In genomic region chr3:52831500-52832301, GRCh38 we compare ENCODE assay signal across 8 cellular contexts. TPM values are rescaled to one million over a fixed set of nuclear protein-coding genes. Genes with fewer than 3 reads are reported as not detected.
DNase-seq lines count a peak whose midpoint lies in the region; ATAC-seq lines count a peak whose summit lies in the region.

No MANE protein-coding gene starts in this region.

- H3K27me3 Mint-ChIP-seq in central memory CD8-positive, alpha-beta T cell: no peaks in the 10 kb centered on the region
- H3K27me3 Mint-ChIP-seq in activated naive CD4-positive, alpha-beta T cell treated with anti-CD3 and anti-CD28 coated beads, Interleukin-2, amount 10 ng/mL, durations not matched to agents 7 days and 5 days: no peaks in the 10 kb centered on the region

- H3K27me3 ChIP-seq in BLaER1 (no peaks in the 10 kb centered on the region), mesenchymal stem cell (ENCODE audit: control insufficient read depth in 1 of 2, insufficient read depth in 1 of 2, low read length in 2 of 2) (peaks cover 0 to 12% of the 10 kb centered on the region in 2 experiments)

- no peak overlapping the region for H2AK5ac ChIP-seq in mesenchymal stem cell (ENCODE audit: low read length, severe bottlenecking)

- H3K4me1 ChIP-seq in BLaER1: peaks cover 65% of the 10 kb centered on the region
- peaks cover 53% of the 10 kb centered on the region for H3K4me1 ChIP-seq in mesenchymal stem cell (ENCODE audit: control insufficient read depth, insufficient read depth, low read depth, low read length)

- peaks cover 11% of the 10 kb centered on the region for H3K36me3 Mint-ChIP-seq in central memory CD8-positive, alpha-beta T cell (ENCODE audit: insufficient read depth)
- H3K36me3 Mint-ChIP-seq in activated naive CD4-positive, alpha-beta T cell treated with anti-CD3 and anti-CD28 coated beads, Interleukin-2, amount 10 ng/mL, durations not matched to agents 7 days and 5 days: no peaks in the 10 kb centered on the region

- no peaks in the 10 kb centered on the region for H3K79me1 ChIP-seq in mesenchymal stem cell (replicated peaks; ENCODE audit: low read length, poor library complexity, severe bottlenecking)

- CTCF ChIA-PET in activated naive CD4-positive, alpha-beta T cell treated with anti-CD3 and anti-CD28 coated beads, Interleukin-2, amount 10 ng/mL, durations not matched to agents 7 days and 5 days (lab: Charles Lee): interaction anchor here (1.1 kb wide), 1 partner anchor 12 kb away, joined by 3 read pairs; no protein-coding TSS in a partner anchor

- no peak overlapping the region for H3K4me3 ChIP-seq in BLaER1
- H3K4me3 ChIP-seq in mesenchymal stem cell (ENCODE audit: insufficient read depth in 1 of 2, low read depth in 1 of 2, low read length in 2 of 2): no peak overlapping the region

- peaks cover 4% of the 10 kb centered on the region for H3K4me1 Mint-ChIP-seq in central memory CD8-positive, alpha-beta T cell
- H3K4me1 Mint-ChIP-seq in activated naive CD4-positive, alpha-beta T cell treated with anti-CD3 and anti-CD28 coated beads, Interleukin-2, amount 10 ng/mL, durations not matched to agents 7 days and 5 days: peaks cover 3% of the 10 kb centered on the region

- DNase-seq in MV-4-11 (lab: John Stamatoyannopoulos, UW) (peak; percentile 79), mesenchymal stem cell (peak; percentile 90), NCI-H146 (lab: John Stamatoyannopoulos, UW) (no peak)
- DNase-seq in central memory CD8-positive, alpha-beta T cell (ENCODE audit: low spot score in 2 of 2): no peak
- DNase-seq in activated naive CD4-positive, alpha-beta T cell treated with anti-CD3 and anti-CD28 coated beads, Interleukin-2, amount 10 ng/mL, durations not matched to agents 7 days and 5 days: no peak

- no peak overlapping the region for H3K23ac ChIP-seq in mesenchymal stem cell (ENCODE audit: low read length in 2 of 2)

- H2BK120ac ChIP-seq in mesenchymal stem cell (ENCODE audit: low read depth, low read length): no peak overlapping the region

- no peak overlapping the region for H2BK12ac ChIP-seq in mesenchymal stem cell (ENCODE audit: low read length in 2 of 2)

- H4K20me1 ChIP-seq in BLaER1: no peaks in the 10 kb centered on the region

- H4K91ac ChIP-seq in mesenchymal stem cell (ENCODE audit: low read length): no peak overlapping the region

- H3K14ac ChIP-seq in mesenchymal stem cell (ENCODE audit: low read length in 2 of 2): no peak overlapping the region

- H4K8ac ChIP-seq in mesenchymal stem cell (ENCODE audit: low read length): no peak overlapping the region

- no peak overlapping the region for H3K4me3 Mint-ChIP-seq in central memory CD8-positive, alpha-beta T cell
- no peak overlapping the region for H3K4me3 Mint-ChIP-seq in activated naive CD4-positive, alpha-beta T cell treated with anti-CD3 and anti-CD28 coated beads, Interleukin-2, amount 10 ng/mL, durations not matched to agents 7 days and 5 days

- H3K36me3 ChIP-seq in BLaER1 (0 out of 2 replicates have a peak, but pooled peaks cover 14% of the 10 kb centered on the region), mesenchymal stem cell (ENCODE audit: control insufficient read depth in 1 of 2, insufficient read depth in 2 of 2, low read depth in 1 of 2, low read length in 2 of 2) (peaks cover 0 to 18% of the 10 kb centered on the region in 2 experiments)

- ATAC-seq in central memory CD8-positive, alpha-beta T cell (replicated peaks; ENCODE audit: extremely low read depth, poor library complexity, severe bottlenecking): no peak
- ATAC-seq in HG02759 (IDR thresholded peaks at IDR 0.05; ENCODE audit: unreplicated experiment): no peak
- ATAC-seq in GM21619 (IDR thresholded peaks at IDR 0.05; ENCODE audit: unreplicated experiment): no peak

- no peak overlapping the region for H2BK5ac ChIP-seq in mesenchymal stem cell (ENCODE audit: low read depth, low read length, poor library complexity, severe bottlenecking)

- H3K27ac Mint-ChIP-seq in central memory CD8-positive, alpha-beta T cell (ENCODE audit: low read depth): peak overlapping the region; percentile 53
- H3K27ac Mint-ChIP-seq in activated naive CD4-positive, alpha-beta T cell treated with anti-CD3 and anti-CD28 coated beads, Interleukin-2, amount 10 ng/mL, durations not matched to agents 7 days and 5 days: no peak overlapping the region

- no peak overlapping the region for H2BK15ac ChIP-seq in mesenchymal stem cell (ENCODE audit: low read depth, poor library complexity, severe bottlenecking)

- H2AFZ ChIP-seq in mesenchymal stem cell (ENCODE audit: low read depth, low read length): no peak overlapping the region

- H3K27ac ChIP-seq in BLaER1: peak overlapping the region; percentile 69
- no peak overlapping the region for H3K27ac ChIP-seq in mesenchymal stem cell (ENCODE audit: low read length, poor library complexity, severe bottlenecking)

- H3K4me2 ChIP-seq in BLaER1 (peak overlapping the region; percentile 82), mesenchymal stem cell (ENCODE audit: low read length, poor library complexity, severe bottlenecking) (no peak overlapping the region)

- H3K9me3 ChIP-seq in BLaER1 (no peaks in the 10 kb centered on the region), mesenchymal stem cell (ENCODE audit: control insufficient read depth, low read length) (no peaks in the 10 kb centered on the region)

- H3K18ac ChIP-seq in mesenchymal stem cell (ENCODE audit: low read depth in 1 of 2, low read length in 2 of 2): peak overlapping the region in 1 of 2 experiments; percentile 28

- H3K9ac ChIP-seq in BLaER1 (peak overlapping the region; percentile 45; the same call in 1 of the 2 replicates), mesenchymal stem cell (ENCODE audit: low read length) (no peak overlapping the region)

- no peaks in the 10 kb centered on the region for H3K9me3 Mint-ChIP-seq in central memory CD8-positive, alpha-beta T cell
- H3K9me3 Mint-ChIP-seq in activated naive CD4-positive, alpha-beta T cell treated with anti-CD3 and anti-CD28 coated beads, Interleukin-2, amount 10 ng/mL, durations not matched to agents 7 days and 5 days: no peaks in the 10 kb centered on the region

- no peak overlapping the region for H3K4ac ChIP-seq in mesenchymal stem cell (ENCODE audit: low read depth in 1 of 2, low read length in 2 of 2)

- 66% methylated on average over 21 of the region's 21 CpGs for WGBS in mesenchymal stem cell

RNA-seq across cellular contexts. Expression of gene ITIH4, which starts 1.2 kb away (rescaled TPM):
- 0.80 TPM for polyA plus RNA-seq in mesenchymal stem cell (2013, experiment 1 of 2)
- polyA plus RNA-seq in mesenchymal stem cell (2013, experiment 2 of 2): 0.93 TPM

RNA-seq across cellular contexts. Expression of gene MUSTN1, which starts 3.1 kb away (rescaled TPM):
- 0.48 TPM for polyA plus RNA-seq in mesenchymal stem cell (2013, experiment 1 of 2)
- not detected for polyA plus RNA-seq in mesenchymal stem cell (2013, experiment 2 of 2)

RNA-seq across cellular contexts. Expression of gene ITIH3, which starts 37.1 kb away (rescaled TPM):
- polyA plus RNA-seq in mesenchymal stem cell (2013, experiment 1 of 2): 0.06 TPM
- polyA plus RNA-seq in mesenchymal stem cell (2013, experiment 2 of 2): 0.12 TPM

RNA-seq across cellular contexts. Expression of gene ITIH1, which starts 54.3 kb away (rescaled TPM):
- polyA plus RNA-seq in mesenchymal stem cell (2013, experiment 1 of 2): 0.07 TPM
- not detected for polyA plus RNA-seq in mesenchymal stem cell (2013, experiment 2 of 2)

Comparison
In these comparisons a context has a peak if more than half of its experiments do, and no peak if none do; other contexts are left out.
1. DNase-seq: peak in MV-4-11 (single experiment) and mesenchymal stem cell (single experiment); none in central memory CD8-positive, alpha-beta T cell (0 of 2), NCI-H146 (single experiment) and activated naive CD4-positive, alpha-beta T cell treated with anti-CD3 and anti-CD28 coated beads, Interleukin-2, amount 10 ng/mL, durations not matched to agents 7 days and 5 days (single experiment).